Comparison of ENCODE assay signal across 1 cellular context in the genomic region with DNA sequence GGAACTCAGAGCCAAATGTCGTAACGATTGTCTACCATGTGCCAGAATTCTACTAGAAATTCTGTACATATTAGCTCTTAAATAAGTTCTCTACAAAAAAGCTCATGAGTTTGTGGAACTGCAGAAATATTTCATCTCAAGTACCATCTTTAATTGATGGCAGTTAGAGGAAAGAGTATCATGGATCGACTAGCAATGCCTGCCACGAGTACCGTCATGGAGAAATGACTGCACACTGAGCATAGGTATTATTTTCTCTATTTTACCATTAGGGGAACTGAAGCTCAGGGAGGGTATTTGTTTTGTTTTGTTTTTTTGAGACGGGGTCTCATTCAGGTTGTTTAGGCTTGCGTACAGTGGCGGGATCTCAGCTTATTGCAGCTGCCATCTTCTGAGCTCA.
TF ChIP-seq lines count a peak whose summit lies in the region.

No MANE protein-coding gene starts in this region.

TF ChIP-seq in K562, 482 proteins besides CTCF, POLR2A, EP300 and RAD21:
- TF ChIP-seq NFIC (IDR thresholded peaks at IDR 0.05) (no peak), ZBTB17 (CRISPR knock-in tag; IDR thresholded peaks at IDR 0.05) (peak; percentile 92), ZNF197 (CRISPR knock-in tag; IDR thresholded peaks at IDR 0.05; ENCODE audit: low read depth) (no peak), NFXL1 (CRISPR knock-in tag; IDR thresholded peaks at IDR 0.05) (no peak), POLR2G (IDR thresholded peaks at IDR 0.05; ENCODE audit: low read depth, low read length) (no peak), MIER1 (IDR thresholded peaks at IDR 0.05; ENCODE audit: low read depth) (no peak), ZNF140 (CRISPR knock-in tag; IDR thresholded peaks at IDR 0.05) (no peak), BCOR (IDR thresholded peaks at IDR 0.05) (no peak), SUPT5H (IDR thresholded peaks at IDR 0.05) (no peak), GTF2E2 (tag; IDR thresholded peaks at IDR 0.05) (no peak), ZFPM2 (CRISPR knock-in tag; IDR thresholded peaks at IDR 0.05) (no peak), CCAR2 (IDR thresholded peaks at IDR 0.05; ENCODE audit: low read depth, low read length) (no peak), ZNF589 (CRISPR knock-in tag; IDR thresholded peaks at IDR 0.05; ENCODE audit: low read depth) (no peak), XRCC4 (IDR thresholded peaks at IDR 0.05; ENCODE audit: extremely low read depth, insufficient read depth, insufficient read length) (no peak)
- TF ChIP-seq, protein P1, sequence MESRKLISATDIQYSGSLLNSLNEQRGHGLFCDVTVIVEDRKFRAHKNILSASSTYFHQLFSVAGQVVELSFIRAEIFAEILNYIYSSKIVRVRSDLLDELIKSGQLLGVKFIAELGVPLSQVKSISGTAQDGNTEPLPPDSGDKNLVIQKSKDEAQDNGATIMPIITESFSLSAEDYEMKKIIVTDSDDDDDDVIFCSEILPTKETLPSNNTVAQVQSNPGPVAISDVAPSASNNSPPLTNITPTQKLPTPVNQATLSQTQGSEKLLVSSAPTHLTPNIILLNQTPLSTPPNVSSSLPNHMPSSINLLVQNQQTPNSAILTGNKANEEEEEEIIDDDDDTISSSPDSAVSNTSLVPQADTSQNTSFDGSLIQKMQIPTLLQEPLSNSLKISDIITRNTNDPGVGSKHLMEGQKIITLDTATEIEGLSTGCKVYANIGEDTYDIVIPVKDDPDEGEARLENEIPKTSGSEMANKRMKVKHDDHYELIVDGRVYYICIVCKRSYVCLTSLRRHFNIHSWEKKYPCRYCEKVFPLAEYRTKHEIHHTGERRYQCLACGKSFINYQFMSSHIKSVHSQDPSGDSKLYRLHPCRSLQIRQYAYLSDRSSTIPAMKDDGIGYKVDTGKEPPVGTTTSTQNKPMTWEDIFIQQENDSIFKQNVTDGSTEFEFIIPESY (CRISPR knock-in tag; IDR thresholded peaks at IDR 0.05): peak; percentile 40; the same call in 1 of the 2 replicates
- TF ChIP-seq, protein P2, sequence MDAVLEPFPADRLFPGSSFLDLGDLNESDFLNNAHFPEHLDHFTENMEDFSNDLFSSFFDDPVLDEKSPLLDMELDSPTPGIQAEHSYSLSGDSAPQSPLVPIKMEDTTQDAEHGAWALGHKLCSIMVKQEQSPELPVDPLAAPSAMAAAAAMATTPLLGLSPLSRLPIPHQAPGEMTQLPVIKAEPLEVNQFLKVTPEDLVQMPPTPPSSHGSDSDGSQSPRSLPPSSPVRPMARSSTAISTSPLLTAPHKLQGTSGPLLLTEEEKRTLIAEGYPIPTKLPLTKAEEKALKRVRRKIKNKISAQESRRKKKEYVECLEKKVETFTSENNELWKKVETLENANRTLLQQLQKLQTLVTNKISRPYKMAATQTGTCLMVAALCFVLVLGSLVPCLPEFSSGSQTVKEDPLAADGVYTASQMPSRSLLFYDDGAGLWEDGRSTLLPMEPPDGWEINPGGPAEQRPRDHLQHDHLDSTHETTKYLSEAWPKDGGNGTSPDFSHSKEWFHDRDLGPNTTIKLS (IDR thresholded peaks at IDR 0.05; ENCODE audit: borderline replicate concordance, low read depth): peak; percentile 58; the same call in 1 of the 2 replicates
- TF ChIP-seq, protein P3, sequence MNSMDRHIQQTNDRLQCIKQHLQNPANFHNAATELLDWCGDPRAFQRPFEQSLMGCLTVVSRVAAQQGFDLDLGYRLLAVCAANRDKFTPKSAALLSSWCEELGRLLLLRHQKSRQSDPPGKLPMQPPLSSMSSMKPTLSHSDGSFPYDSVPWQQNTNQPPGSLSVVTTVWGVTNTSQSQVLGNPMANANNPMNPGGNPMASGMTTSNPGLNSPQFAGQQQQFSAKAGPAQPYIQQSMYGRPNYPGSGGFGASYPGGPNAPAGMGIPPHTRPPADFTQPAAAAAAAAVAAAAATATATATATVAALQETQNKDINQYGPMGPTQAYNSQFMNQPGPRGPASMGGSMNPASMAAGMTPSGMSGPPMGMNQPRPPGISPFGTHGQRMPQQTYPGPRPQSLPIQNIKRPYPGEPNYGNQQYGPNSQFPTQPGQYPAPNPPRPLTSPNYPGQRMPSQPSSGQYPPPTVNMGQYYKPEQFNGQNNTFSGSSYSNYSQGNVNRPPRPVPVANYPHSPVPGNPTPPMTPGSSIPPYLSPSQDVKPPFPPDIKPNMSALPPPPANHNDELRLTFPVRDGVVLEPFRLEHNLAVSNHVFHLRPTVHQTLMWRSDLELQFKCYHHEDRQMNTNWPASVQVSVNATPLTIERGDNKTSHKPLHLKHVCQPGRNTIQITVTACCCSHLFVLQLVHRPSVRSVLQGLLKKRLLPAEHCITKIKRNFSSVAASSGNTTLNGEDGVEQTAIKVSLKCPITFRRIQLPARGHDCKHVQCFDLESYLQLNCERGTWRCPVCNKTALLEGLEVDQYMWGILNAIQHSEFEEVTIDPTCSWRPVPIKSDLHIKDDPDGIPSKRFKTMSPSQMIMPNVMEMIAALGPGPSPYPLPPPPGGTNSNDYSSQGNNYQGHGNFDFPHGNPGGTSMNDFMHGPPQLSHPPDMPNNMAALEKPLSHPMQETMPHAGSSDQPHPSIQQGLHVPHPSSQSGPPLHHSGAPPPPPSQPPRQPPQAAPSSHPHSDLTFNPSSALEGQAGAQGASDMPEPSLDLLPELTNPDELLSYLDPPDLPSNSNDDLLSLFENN (IDR thresholded peaks at IDR 0.05; ENCODE audit: low read depth in 2 of 2, low read length in 2 of 2): 0 out of 4 replicates have a peak, but pooled peaks of 1 of the 2 experiments have one; percentile 51
- TF ChIP-seq, protein P4, sequence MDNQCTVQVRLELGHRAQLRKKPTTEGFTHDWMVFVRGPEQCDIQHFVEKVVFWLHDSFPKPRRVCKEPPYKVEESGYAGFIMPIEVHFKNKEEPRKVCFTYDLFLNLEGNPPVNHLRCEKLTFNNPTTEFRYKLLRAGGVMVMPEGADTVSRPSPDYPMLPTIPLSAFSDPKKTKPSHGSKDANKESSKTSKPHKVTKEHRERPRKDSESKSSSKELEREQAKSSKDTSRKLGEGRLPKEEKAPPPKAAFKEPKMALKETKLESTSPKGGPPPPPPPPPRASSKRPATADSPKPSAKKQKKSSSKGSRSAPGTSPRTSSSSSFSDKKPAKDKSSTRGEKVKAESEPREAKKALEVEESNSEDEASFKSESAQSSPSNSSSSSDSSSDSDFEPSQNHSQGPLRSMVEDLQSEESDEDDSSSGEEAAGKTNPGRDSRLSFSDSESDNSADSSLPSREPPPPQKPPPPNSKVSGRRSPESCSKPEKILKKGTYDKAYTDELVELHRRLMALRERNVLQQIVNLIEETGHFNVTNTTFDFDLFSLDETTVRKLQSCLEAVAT (IDR thresholded peaks at IDR 0.05): peak in 1 of 2 experiments; percentile 94; a peak in 2 of 4 replicates
- TF ChIP-seq, protein P5, sequence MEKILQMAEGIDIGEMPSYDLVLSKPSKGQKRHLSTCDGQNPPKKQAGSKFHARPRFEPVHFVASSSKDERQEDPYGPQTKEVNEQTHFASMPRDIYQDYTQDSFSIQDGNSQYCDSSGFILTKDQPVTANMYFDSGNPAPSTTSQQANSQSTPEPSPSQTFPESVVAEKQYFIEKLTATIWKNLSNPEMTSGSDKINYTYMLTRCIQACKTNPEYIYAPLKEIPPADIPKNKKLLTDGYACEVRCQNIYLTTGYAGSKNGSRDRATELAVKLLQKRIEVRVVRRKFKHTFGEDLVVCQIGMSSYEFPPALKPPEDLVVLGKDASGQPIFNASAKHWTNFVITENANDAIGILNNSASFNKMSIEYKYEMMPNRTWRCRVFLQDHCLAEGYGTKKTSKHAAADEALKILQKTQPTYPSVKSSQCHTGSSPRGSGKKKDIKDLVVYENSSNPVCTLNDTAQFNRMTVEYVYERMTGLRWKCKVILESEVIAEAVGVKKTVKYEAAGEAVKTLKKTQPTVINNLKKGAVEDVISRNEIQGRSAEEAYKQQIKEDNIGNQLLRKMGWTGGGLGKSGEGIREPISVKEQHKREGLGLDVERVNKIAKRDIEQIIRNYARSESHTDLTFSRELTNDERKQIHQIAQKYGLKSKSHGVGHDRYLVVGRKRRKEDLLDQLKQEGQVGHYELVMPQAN (IDR thresholded peaks at IDR 0.05; ENCODE audit: borderline replicate concordance): no peak
- TF ChIP-seq, protein P6, sequence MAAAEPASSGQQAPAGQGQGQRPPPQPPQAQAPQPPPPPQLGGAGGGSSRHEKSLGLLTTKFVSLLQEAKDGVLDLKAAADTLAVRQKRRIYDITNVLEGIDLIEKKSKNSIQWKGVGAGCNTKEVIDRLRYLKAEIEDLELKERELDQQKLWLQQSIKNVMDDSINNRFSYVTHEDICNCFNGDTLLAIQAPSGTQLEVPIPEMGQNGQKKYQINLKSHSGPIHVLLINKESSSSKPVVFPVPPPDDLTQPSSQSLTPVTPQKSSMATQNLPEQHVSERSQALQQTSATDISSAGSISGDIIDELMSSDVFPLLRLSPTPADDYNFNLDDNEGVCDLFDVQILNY (CRISPR knock-in tag; IDR thresholded peaks at IDR 0.05): no peak
